Comparison of ENCODE assay signal across 21 cellular contexts in the genomic region with DNA sequence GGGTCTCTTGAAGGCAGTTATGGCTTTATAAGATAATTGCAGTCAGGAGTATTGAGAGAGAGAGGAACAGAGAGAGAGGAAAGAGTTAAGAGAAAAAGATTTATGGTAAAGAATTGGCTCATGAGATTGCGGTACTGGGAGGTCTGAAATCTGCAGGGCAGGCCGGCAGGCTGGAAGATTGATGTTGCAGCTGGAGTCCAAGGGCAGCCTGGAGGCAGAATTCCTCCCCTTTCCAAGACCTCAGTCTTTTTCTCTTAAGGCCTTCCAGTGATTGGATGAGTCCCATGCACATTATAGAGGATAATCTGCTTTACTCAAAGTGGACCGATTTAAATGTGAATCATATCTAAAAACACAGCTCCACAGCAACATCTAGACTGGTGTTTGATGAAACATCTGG.
"Had no signal": no experiment of that assay in that cellular context is flagged by ENCODE, and none has a peak within 500 bp of the region (broad histone marks: within the 10 kb centered on the region; RNA-seq: fewer than 3 reads in every experiment).

No MANE protein-coding gene starts in this region.

- H3K4me3 ChIP-seq: ascending aorta, esophagus squamous epithelium, left ventricle myocardium inferior, pancreas, upper lobe of right lung had no signal

- H3K27me3 Mint-ChIP-seq: activated naive CD4-positive, alpha-beta T cell treated with anti-CD3 and anti-CD28 coated beads, Interleukin-2, amount 10 ng/mL, durations not matched to agents 7 days and 5 days; effector memory CD8-positive, alpha-beta T cell had no signal

- ATAC-seq: activated naive CD8-positive, alpha-beta T cell treated with anti-CD3 and anti-CD28 coated beads, Interleukin-2, amount 50 U/mL, for 24 hours; effector memory CD8-positive, alpha-beta T cell; pancreas; upper lobe of right lung had no signal

- DNase-seq: activated CD4-positive, alpha-beta T cell treated with anti-CD3 and anti-CD28 coated beads, Interleukin-2, amount 50 U/mL, for 1 hour; activated CD4-positive, CD25-positive, alpha-beta regulatory T cell treated with anti-CD3 and anti-CD28 coated beads, Interleukin-2, amount 50 U/mL, for 72 hours; activated CD8-positive, alpha-beta memory T cell treated with anti-CD3 and anti-CD28 coated beads for 24 hours; activated CD8-positive, alpha-beta memory T cell treated with anti-CD3 and anti-CD28 coated beads, Interleukin-2, amount 50 U/mL, for 48 hours; activated effector memory CD4-positive, alpha-beta T cell treated with Interleukin-2 at 50 U/mL for 16 hours; activated naive CD4-positive, alpha-beta T cell treated with anti-CD3 and anti-CD28 coated beads, Interleukin-2, amount 10 ng/mL, durations not matched to agents 7 days and 5 days; activated naive CD8-positive, alpha-beta T cell treated with anti-CD3 and anti-CD28 coated beads, Interleukin-2, amount 50 U/mL, for 24 hours; activated T-cell treated with anti-CD3 and anti-CD28 coated beads, Interleukin-2, amount 50 U/mL, for 48 hours; effector memory CD8-positive, alpha-beta T cell; esophagus squamous epithelium; kidney; left ventricle myocardium inferior; mammary epithelial cell; stimulated activated CD4-positive, alpha-beta T cell treated with anti-CD3 and anti-CD28 coated beads, Interleukin-12 subunit alpha, Interleukin-12 subunit beta, amount 100 ng/mL, for 4 hours; stimulated activated CD4-positive, alpha-beta T cell treated with anti-CD3 and anti-CD28 coated beads, Interleukin-1b, Interleukin-23, amount 100 ng/mL, for 48 hours; stimulated activated CD8-positive, alpha-beta memory T cell treated with anti-CD3 and anti-CD28 coated beads, Interleukin-4, amount 100 ng/mL, for 48 hours; stimulated activated naive CD4-positive, alpha-beta T cell; T-helper 2 cell; upper lobe of right lung had no signal

- H3K4me1 Mint-ChIP-seq: activated naive CD4-positive, alpha-beta T cell treated with anti-CD3 and anti-CD28 coated beads, Interleukin-2, amount 10 ng/mL, durations not matched to agents 7 days and 5 days; activated naive CD8-positive, alpha-beta T cell treated with anti-CD3 and anti-CD28 coated beads, Interleukin-2, amount 50 U/mL, for 24 hours had no signal

- H3K9me3 Mint-ChIP-seq: activated naive CD4-positive, alpha-beta T cell treated with anti-CD3 and anti-CD28 coated beads, Interleukin-2, amount 10 ng/mL, durations not matched to agents 7 days and 5 days; activated naive CD8-positive, alpha-beta T cell treated with anti-CD3 and anti-CD28 coated beads, Interleukin-2, amount 50 U/mL, for 24 hours; effector memory CD8-positive, alpha-beta T cell had no signal

- H3K36me3 Mint-ChIP-seq: activated naive CD4-positive, alpha-beta T cell treated with anti-CD3 and anti-CD28 coated beads, Interleukin-2, amount 10 ng/mL, durations not matched to agents 7 days and 5 days had no signal

- H3K27ac Mint-ChIP-seq: activated naive CD4-positive, alpha-beta T cell treated with anti-CD3 and anti-CD28 coated beads, Interleukin-2, amount 10 ng/mL, durations not matched to agents 7 days and 5 days; activated naive CD8-positive, alpha-beta T cell treated with anti-CD3 and anti-CD28 coated beads, Interleukin-2, amount 50 U/mL, for 24 hours had no signal

- H3K4me3 Mint-ChIP-seq: activated naive CD4-positive, alpha-beta T cell treated with anti-CD3 and anti-CD28 coated beads, Interleukin-2, amount 10 ng/mL, durations not matched to agents 7 days and 5 days; activated naive CD8-positive, alpha-beta T cell treated with anti-CD3 and anti-CD28 coated beads, Interleukin-2, amount 50 U/mL, for 24 hours; effector memory CD8-positive, alpha-beta T cell had no signal
